ENCODE assay signal across 8 cellular contexts in the genomic region with DNA sequence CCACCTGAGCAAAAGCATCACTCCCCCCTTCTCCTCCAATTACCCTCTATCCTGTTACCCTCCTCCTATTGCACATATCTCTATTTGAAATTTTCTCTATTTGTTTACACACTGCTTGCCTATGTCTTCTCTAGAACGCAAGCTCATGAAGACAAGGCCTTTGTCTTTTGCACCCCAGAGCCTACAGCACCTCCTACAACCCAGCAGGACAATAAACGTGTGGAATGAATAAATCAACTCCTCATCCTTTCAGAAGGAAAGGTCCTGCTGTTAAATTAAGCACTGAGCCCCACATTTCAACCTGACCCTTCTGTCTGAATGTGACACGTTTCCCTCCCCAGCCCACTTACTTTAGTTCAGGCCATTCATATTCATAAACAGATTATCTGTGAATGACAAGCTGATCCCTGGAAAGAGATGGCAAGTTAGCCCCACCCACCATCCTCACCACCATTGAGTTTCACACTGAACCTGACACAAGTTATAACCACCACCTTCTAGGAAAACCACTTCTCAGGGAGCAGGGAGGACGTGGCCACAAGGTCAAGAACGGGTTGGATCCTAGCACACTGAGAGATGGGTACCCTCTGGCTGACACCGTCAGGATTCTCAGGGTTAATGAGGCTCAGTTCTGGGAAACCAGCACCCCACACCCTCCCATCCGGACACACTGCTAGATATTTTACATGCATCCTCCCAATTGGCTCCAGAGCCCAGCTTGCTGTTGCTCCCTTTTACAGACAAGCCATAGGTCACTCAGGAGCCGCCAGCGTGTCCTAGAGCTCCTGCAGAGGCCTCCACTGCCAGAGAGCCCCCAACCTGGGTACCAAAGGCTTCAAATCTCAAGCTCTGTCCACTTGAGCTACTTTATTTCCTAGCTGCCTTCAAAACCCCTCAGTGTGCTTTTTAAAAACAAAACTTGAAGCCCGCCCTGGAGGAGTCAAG. TPM values are rescaled to one million over a fixed set of nuclear protein-coding genes. Genes with fewer than 3 reads are reported as not detected.
DNase-seq lines count a peak whose midpoint lies in the region; ATAC-seq, FAIRE-seq and TF ChIP-seq lines count a peak whose summit lies in the region.

No MANE protein-coding gene starts in this region.

- no peaks in the 10 kb centered on the region for H3K27me3 ChIP-seq in CD4-positive, CD25-positive, alpha-beta regulatory T cell (ENCODE audit: control insufficient read depth, insufficient read depth, low read length)
- H3K27me3 ChIP-seq in H7 (ENCODE audit: control insufficient read depth, insufficient read depth, low read length), result no peaks in the 10 kb centered on the region
- no peaks in the 10 kb centered on the region for H3K27me3 ChIP-seq in SJSA1 (replicated peaks)
- no peaks in the 10 kb centered on the region for H3K27me3 ChIP-seq in H1 (replicated peaks in 1 of 4; ENCODE audit: control insufficient read depth in 3 of 4, extremely low read depth in 1 of 4, insufficient read depth in 3 of 4, low read length in 3 of 4)
- no peaks in the 10 kb centered on the region for H3K27me3 ChIP-seq in mesendoderm (ENCODE audit: insufficient read depth, low read length, poor library complexity)
- no peaks in the 10 kb centered on the region for H3K27me3 ChIP-seq in upper lobe of left lung

- H3K79me1 ChIP-seq in H1 (ENCODE audit: low read depth, low read length), result no peaks in the 10 kb centered on the region; the same call in 1 of the 2 replicates
- H3K79me1 ChIP-seq in mesendoderm (ENCODE audit: low read length), result no peaks in the 10 kb centered on the region

- peak overlapping the region; percentile 46 for H3K14ac ChIP-seq in H1 (ENCODE audit: insufficient read length)

- H2BK5ac ChIP-seq in H1 (ENCODE audit: low read depth, low read length) (peak overlapping the region; percentile 95), mesendoderm (ENCODE audit: low read length) (peak overlapping the region; percentile 71)

- H4K5ac ChIP-seq in H1 (ENCODE audit: insufficient read length, low read depth, low read length) (peak overlapping the region; percentile 75), mesendoderm (ENCODE audit: low read length) (no peak overlapping the region)

- peaks cover 0 to 2% (median 0%) of the 10 kb centered on the region in 7 donors for H3K9me3 Mint-ChIP-seq in CD4-positive, CD25-positive, alpha-beta regulatory T cell

- FAIRE-seq in H1 (lab: Jason Lieb, UNC), result peak; percentile 88

- H3K4me1 Mint-ChIP-seq in CD4-positive, CD25-positive, alpha-beta regulatory T cell, result peaks cover 5 to 37% (median 15%) of the 10 kb centered on the region in 4 donors

- H2AFZ ChIP-seq in H1 (ENCODE audit: low read length), result 0 out of 2 replicates have a peak overlapping the region, but pooled peaks have one; percentile 25

- TF ChIP-seq POLR2A in H1 (IDR thresholded peaks at IDR 0.05; ENCODE audit: control extremely low read depth in 1 of 2, low read depth in 2 of 2, low read length in 2 of 2) (peak; percentile 57 to 76; a peak in 2 of 3 replicates), upper lobe of left lung (IDR thresholded peaks at IDR 0.05) (no peak)

- peak in 1 of 2 experiments; percentile 2; a peak in 1 of 4 replicates for TF ChIP-seq RAD21 in H1 (IDR thresholded peaks at IDR 0.05 in 1 of 2, conservative IDR thresholded peaks at IDR 0.05 in 1 of 2; ENCODE audit: low read depth in 2 of 2, low read length in 2 of 2)

- H3K23me2 ChIP-seq in H1 (ENCODE audit: low read depth, low read length), result peaks cover 4% of the 10 kb centered on the region; the same call in 1 of the 2 replicates

- H3K36me3 Mint-ChIP-seq in CD4-positive, CD25-positive, alpha-beta regulatory T cell, result no peaks in the 10 kb centered on the region

- peak overlapping the region; percentile 50 for H2BK120ac ChIP-seq in H1 (replicated peaks; ENCODE audit: low read depth, low read length)
- H2BK120ac ChIP-seq in mesendoderm (ENCODE audit: low read depth, low read length), result peak overlapping the region; percentile 96

- H3K23ac ChIP-seq in H1 (ENCODE audit: insufficient read length) (no peak overlapping the region), mesendoderm (ENCODE audit: low read length) (no peak overlapping the region)

- no peaks in the 10 kb centered on the region for H3K9me3 ChIP-seq in CD4-positive, CD25-positive, alpha-beta regulatory T cell (ENCODE audit: control insufficient read depth in 2 of 2, low read length in 2 of 2)
- H3K9me3 ChIP-seq in SJSA1 (replicated peaks) (no peaks in the 10 kb centered on the region), H1 (ENCODE audit: insufficient read depth in 2 of 2, low read depth in 1 of 2, low read length in 1 of 2) (no peaks in the 10 kb centered on the region), upper lobe of left lung (no peaks in the 10 kb centered on the region)

- 6% methylated on average over 10 of the region's 10 CpGs; no CpG with 5 or more reads in 1 of the 2 experiments for WGBS in H1 (ENCODE audit: extremely low coverage in 1 of 2, insufficient coverage in 1 of 2, insufficient read length in 1 of 2, insufficient replicate concordance in 2 of 2, low coverage in 1 of 2, low lambda C conversion rate in 2 of 2, missing lambda C conversion rate in 1 of 2), 2 experiments
- WGBS in mesendoderm (ENCODE audit: extremely low coverage, insufficient coverage, low lambda C conversion rate), result no CpG with 5 or more reads among the region's 10 CpGs
- 43 to 46% methylated on average over 8 to 10 of the region's 10 CpGs for WGBS in upper lobe of left lung, 2 donors

- POLR2A ChIA-PET in H1 (lab: Charles Lee; ENCODE audit: partially characterized antibody), result interaction anchor here (0.5 to 3.6 kb wide), 33 partner anchors 9 to 971 kb away, joined by 3 to 21 read pairs (median 4); partner anchors contain the start of genes ARHGAP21, ENKUR and THNSL1

- no peaks in the 10 kb centered on the region for H4K20me1 ChIP-seq in H1 (replicated peaks in 1 of 2; ENCODE audit: control insufficient read depth in 1 of 2, insufficient read depth in 2 of 2, low read length in 2 of 2)

- H3K36me3 ChIP-seq in CD4-positive, CD25-positive, alpha-beta regulatory T cell (ENCODE audit: control insufficient read depth, insufficient read depth, low read length), result no peaks in the 10 kb centered on the region
- H3K36me3 ChIP-seq in H7 (replicated peaks; ENCODE audit: control insufficient read depth, insufficient read depth, low read length), result no peaks in the 10 kb centered on the region
- peaks cover 7% of the 10 kb centered on the region; the same call in 1 of the 2 replicates for H3K36me3 ChIP-seq in SJSA1
- no peaks in the 10 kb centered on the region for H3K36me3 ChIP-seq in H1 (ENCODE audit: control insufficient read depth in 2 of 4, insufficient read depth in 4 of 4, low read length in 3 of 4)
- no peaks in the 10 kb centered on the region for H3K36me3 ChIP-seq in mesendoderm (ENCODE audit: control insufficient read depth, insufficient read depth, low read length)
- H3K36me3 ChIP-seq in upper lobe of left lung, result no peaks in the 10 kb centered on the region

- H3K56ac ChIP-seq in H1 (replicated peaks; ENCODE audit: insufficient read length, low read depth, low read length), result peak overlapping the region; percentile 74
- H3K56ac ChIP-seq in mesendoderm (ENCODE audit: low read length), result peak overlapping the region; percentile 95

- no peak overlapping the region for H3K27ac ChIP-seq in CD4-positive, CD25-positive, alpha-beta regulatory T cell (ENCODE audit: insufficient read depth, low read length, poor library complexity, severe bottlenecking)
- H3K27ac ChIP-seq in SJSA1, result peak overlapping the region; percentile 87
- peak overlapping the region; percentile 95 for H3K27ac ChIP-seq in H1 (ENCODE audit: low read depth, low read length)
- H3K27ac ChIP-seq in mesendoderm (ENCODE audit: low read depth, low read length), result peak overlapping the region; percentile 97
- H3K27ac ChIP-seq in upper lobe of left lung, result peak overlapping the region; percentile 76 to 90 (median 80)

- H3K79me2 ChIP-seq in H1 (ENCODE audit: control insufficient read depth in 1 of 2, insufficient read depth in 2 of 2, low read length in 2 of 2) (no peaks in the 10 kb centered on the region), mesendoderm (ENCODE audit: control insufficient read depth, insufficient read depth, low read length) (no peaks in the 10 kb centered on the region)

- peak overlapping the region; percentile 85 to 98 for H3K4me2 ChIP-seq in H1 (ENCODE audit: insufficient read depth in 1 of 2, low read depth in 2 of 2, low read length in 2 of 2)
- H3K4me2 ChIP-seq in mesendoderm (ENCODE audit: low read length), result peak overlapping the region; percentile 8

- peak overlapping the region in 3 of 4 experiments; percentile 85 to 93 (median 88); a peak in 6 of 7 replicates for H3K9ac ChIP-seq in H1 (replicated peaks in 1 of 4; ENCODE audit: extremely low read depth in 1 of 4, low read depth in 3 of 4, low read length in 3 of 4)
- H3K9ac ChIP-seq in mesendoderm (ENCODE audit: low read length), result peak overlapping the region; percentile 87

- peak overlapping the region; percentile 69 for H2BK20ac ChIP-seq in H1 (ENCODE audit: low read length)

- no peak for TF ChIP-seq CTCF in H1 (IDR thresholded peaks at IDR 0.05; ENCODE audit: control extremely low read depth in 1 of 3, insufficient read depth in 1 of 3, low read depth in 1 of 3, low read length in 3 of 3)
- no peak for TF ChIP-seq CTCF in upper lobe of left lung (IDR thresholded peaks at IDR 0.05)

- peak overlapping the region; percentile 33; the same call in 1 of the 2 replicates for H2AK5ac ChIP-seq in H1 (ENCODE audit: low read depth, low read length)
- H2AK5ac ChIP-seq in mesendoderm (ENCODE audit: low read length), result no peak overlapping the region

- peak overlapping the region; percentile 89 for H3K18ac ChIP-seq in H1 (ENCODE audit: extremely low read depth, low read length)
- H3K18ac ChIP-seq in mesendoderm (ENCODE audit: low read length), result peak overlapping the region; percentile 98

- TF ChIP-seq EP300 in H1 (IDR thresholded peaks at IDR 0.05; ENCODE audit: borderline replicate concordance in 1 of 2, low read depth in 2 of 2, low read length in 2 of 2) (no peak), upper lobe of left lung (IDR thresholded peaks at IDR 0.05) (no peak)

- H4K8ac ChIP-seq in H1 (ENCODE audit: extremely low read depth, insufficient read depth, low read length) (peak overlapping the region; percentile 98; the same call in 1 of the 2 replicates), mesendoderm (ENCODE audit: low read depth, low read length) (no peak overlapping the region)

- H3K4me1 ChIP-seq in CD4-positive, CD25-positive, alpha-beta regulatory T cell (ENCODE audit: control insufficient read depth, insufficient read depth, low read length, poor library complexity, severe bottlenecking), result peaks cover 20% of the 10 kb centered on the region
- H3K4me1 ChIP-seq in SJSA1 (replicated peaks) (peaks cover 39% of the 10 kb centered on the region), H1 (replicated peaks in 1 of 4; ENCODE audit: control insufficient read depth in 3 of 4, insufficient read depth in 4 of 4, low read length in 3 of 4) (peaks cover 9 to 24% (median 17%) of the 10 kb centered on the region in 4 experiments; a peak in 6 of 7 replicates), mesendoderm (ENCODE audit: control insufficient read depth, low read depth, low read length) (peaks cover 20% of the 10 kb centered on the region), upper lobe of left lung (peaks cover 5 to 21% (median 11%) of the 10 kb centered on the region in 4 donors)

- H3K27ac Mint-ChIP-seq in CD4-positive, CD25-positive, alpha-beta regulatory T cell, result peak overlapping the region in 2 of 3 donors; percentile 39 to 50

- peaks cover 7% of the 10 kb centered on the region for H3K27me3 Mint-ChIP-seq in CD4-positive, CD25-positive, alpha-beta regulatory T cell

- peak overlapping the region; percentile 86 for H2BK12ac ChIP-seq in H1 (ENCODE audit: low read depth, low read length)

- CTCF ChIA-PET in H1 (lab: Charles Lee; ENCODE audit: partially characterized antibody), result interaction anchor here (0.9 to 1.7 kb wide), 7 partner anchors 10 to 333 kb away, joined by 3 to 8 read pairs (median 3); no protein-coding TSS in a partner anchor

- H2BK15ac ChIP-seq in H1 (ENCODE audit: low read length) (no peak overlapping the region; the same call in 1 of the 2 replicates), mesendoderm (replicated peaks; ENCODE audit: low read depth) (no peak overlapping the region)

- ATAC-seq in CD4-positive, CD25-positive, alpha-beta regulatory T cell (ENCODE audit: low read depth in 2 of 2), result no peak
- no peak for ATAC-seq in upper lobe of left lung (ENCODE audit: low FRiP score in 2 of 2)

- peak overlapping the region; percentile 73 to 91 (median 76) for H3K4me3 Mint-ChIP-seq in CD4-positive, CD25-positive, alpha-beta regulatory T cell

- no peak for DNase-seq in CD4-positive, CD25-positive, alpha-beta regulatory T cell
- DNase-seq in H7, result peak; percentile 65
- no peak for DNase-seq in SJSA1 (ENCODE audit: low read depth in 1 of 2, low spot score in 2 of 2)
- DNase-seq in H1 (ENCODE audit: low read depth in 1 of 2, low spot score in 2 of 2), result peak; percentile 56 to 75
- peak; percentile 89 for DNase-seq in mesendoderm
- peak in 1 of 2 donors; percentile 26 for DNase-seq in upper lobe of left lung
- DNase-seq in activated CD4-positive, CD25-positive, alpha-beta regulatory T cell (lab: John Stamatoyannopoulos, UW), result no peak
- no peak for DNase-seq in amniotic stem cell (lab: John Stamatoyannopoulos, UW)

- H4K91ac ChIP-seq in H1 (replicated peaks; ENCODE audit: insufficient read length, low read length), result peak overlapping the region; percentile 68

- H3K4me3 ChIP-seq in CD4-positive, CD25-positive, alpha-beta regulatory T cell (ENCODE audit: low read depth, low read length), result no peak overlapping the region
- H3K4me3 ChIP-seq in H7 (ENCODE audit: insufficient read depth, low read depth, low read length) (peak overlapping the region; percentile 73), SJSA1 (peak overlapping the region; percentile 57), H1 (ENCODE audit: extremely low read depth in 1 of 4, insufficient read depth in 2 of 4, low read depth in 3 of 4, low read length in 4 of 4) (peak overlapping the region; percentile 44 to 73 (median 64)), mesendoderm (ENCODE audit: low read length) (no peak overlapping the region), upper lobe of left lung (peak overlapping the region in 3 of 4 donors; percentile 70 to 80 (median 72))

- H3K4ac ChIP-seq in H1 (replicated peaks; ENCODE audit: insufficient read length, low read depth, low read length), result no peak overlapping the region
- peak overlapping the region; percentile 99 for H3K4ac ChIP-seq in mesendoderm (ENCODE audit: low read depth, low read length)

RNA-seq across cellular contexts. Expression of gene PRTFDC1, which starts 0.9 kb away (rescaled TPM):
- 1.6 TPM for total RNA-seq in CD4-positive, CD25-positive, alpha-beta regulatory T cell
- 1 to 10 TPM in 1 of 4 donors, under 1 TPM in 1, not detected in 2; 0.37 to 1.3 TPM for polyA plus RNA-seq in CD4-positive, CD25-positive, alpha-beta regulatory T cell
- total RNA-seq in H7 (2014; rRNA removed; shearing (Covaris generic)), result 12.5 and 13.4 TPM in 2 replicates
- total RNA-seq in SJSA1 (2014; rRNA removed; shearing (Covaris generic)), result 15.0 and 48.6 TPM in 2 replicates
- 6.6 and 8.0 TPM in 2 replicates for total RNA-seq in H1 (2021; fragmentation: NEBNext Ultra II Directional; extraction: Animal tissue kit (Norgen Biotek cat#: 25700))
- 4.1 and 5.9 TPM in 2 replicates for polyA plus RNA-seq in H1 (2011; rRNA removed)
- 7.4 TPM for polyA plus RNA-seq in H1 (2011; cell fraction: cytosol; rRNA removed)
- polyA plus RNA-seq in H1 (2011; cell fraction: nucleus; rRNA removed), result 1.0 TPM
- polyA plus RNA-seq in H1 (2012, experiment 1 of 2), result 7.5 to 9.9 TPM (median 8.0 TPM) in 4 replicates
- polyA plus RNA-seq in H1 (2012, experiment 2 of 2), result 2.3 TPM
- polyA plus RNA-seq in H1 (2013, experiment 1 of 2), result 8.7 TPM
- polyA plus RNA-seq in H1 (2013, experiment 2 of 2), result 8.0 TPM
- polyA minus RNA-seq in H1 (2011; rRNA and poly(A)+ RNA removed), result 7.6 and 10.7 TPM in 2 replicates
- 4.7 TPM for polyA minus RNA-seq in H1 (2011; cell fraction: cytosol; rRNA and poly(A)+ RNA removed)
- 5.7 TPM for polyA minus RNA-seq in H1 (2011; cell fraction: nucleus; rRNA and poly(A)+ RNA removed)
- polyA plus RNA-seq in mesendoderm (2013, experiment 1 of 2), result 12.9 TPM
- 13.8 TPM for polyA plus RNA-seq in mesendoderm (2013, experiment 2 of 2)
- 1 to 10 TPM in 5 of 6 donors, under 1 TPM in 1; 0.91 to 3.9 (median 2.3) TPM for total RNA-seq in upper lobe of left lung

Comparison
In these comparisons a context has a peak if more than half of its experiments do, and no peak if none do; other contexts are left out.
1. DNase-seq: peak in H7 (single experiment), H1 (2 of 2) and mesendoderm (single experiment); none in CD4-positive, CD25-positive, alpha-beta regulatory T cell (0 of 3), SJSA1 (0 of 2), activated CD4-positive, CD25-positive, alpha-beta regulatory T cell (0 of 4) and amniotic stem cell (single experiment).
2. H3K4me3 ChIP-seq: peak in H7 (single experiment), SJSA1 (single experiment), H1 (4 of 4) and upper lobe of left lung (3 of 4); none in CD4-positive, CD25-positive, alpha-beta regulatory T cell (single experiment) and mesendoderm (single experiment).
3. POLR2A ChIP-seq: peak in H1 (2 of 2); none in upper lobe of left lung (0 of 4).